ENCODE assay signal across 10 cellular contexts in the genomic region with DNA sequence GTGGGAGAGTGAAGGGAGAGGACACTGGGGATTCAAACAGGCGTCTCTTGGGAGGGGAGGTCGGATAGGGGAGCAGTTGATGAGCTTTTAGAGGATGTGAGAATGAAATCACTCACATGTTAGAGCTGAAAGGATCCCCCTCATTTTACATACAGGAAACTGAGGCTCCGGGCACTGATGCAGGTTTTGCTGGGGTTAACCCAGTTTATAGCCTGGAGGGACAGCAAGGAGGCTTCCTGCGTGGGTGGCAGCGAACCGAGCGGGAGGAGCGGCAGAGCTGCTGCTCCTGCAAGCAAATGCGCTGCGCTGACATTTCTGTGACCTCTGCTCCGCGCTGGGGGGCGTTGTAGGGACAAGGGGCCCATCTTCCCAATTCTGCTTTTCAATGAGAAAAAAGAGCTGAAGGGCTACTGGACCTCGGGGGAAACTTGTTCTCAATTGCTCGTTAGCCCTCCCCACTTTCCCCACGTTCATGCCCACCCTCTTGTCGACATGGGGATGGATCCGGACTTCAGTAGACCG. TPM values are rescaled to one million over a fixed set of nuclear protein-coding genes. Genes with fewer than 3 reads are reported as not detected.
DNase-seq lines count a peak whose midpoint lies in the region; ATAC-seq and TF ChIP-seq lines count a peak whose summit lies in the region.
"Had no signal": no experiment of that assay in that cellular context is flagged by ENCODE, and none has a peak within 500 bp of the region (broad histone marks: within the 10 kb centered on the region; RNA-seq: fewer than 3 reads in every experiment).

No MANE protein-coding gene starts in this region.

- no peaks in the 10 kb centered on the region for H3K36me3 Mint-ChIP-seq in T-cell

- H2AK5ac ChIP-seq in mesendoderm (ENCODE audit: low read length): no peak overlapping the region

- H3K9me3 ChIP-seq in HEK293 (ENCODE audit: control insufficient read depth, insufficient read depth, low read depth, low read length): no peaks in the 10 kb centered on the region
- no peaks in the 10 kb centered on the region for H3K9me3 ChIP-seq in upper lobe of right lung
- no peaks in the 10 kb centered on the region for H3K9me3 ChIP-seq in left lung

- no peak overlapping the region for H2BK5ac ChIP-seq in mesendoderm (ENCODE audit: low read length)

- POLR2A ChIA-PET in HEK293 (lab: Yijun Ruan, JAX) (no interaction called here), T-cell (lab: Charles Lee) (interaction anchor here in 1 of 2 donors (0.5 kb wide), 1 partner anchor 314 kb away, joined by 4 read pairs; no protein-coding TSS in a partner anchor)

- H3K4me3 ChIP-seq in HEK293 (ENCODE audit: low read depth, low read length): peak overlapping the region; percentile 49; the same call in 1 of the 2 replicates
- H3K4me3 ChIP-seq in mesendoderm (ENCODE audit: low read length): no peak overlapping the region
- H3K4me3 ChIP-seq in upper lobe of right lung: no peak overlapping the region
- H3K4me3 ChIP-seq in left lung: no peak overlapping the region

- no peak overlapping the region for H4K5ac ChIP-seq in mesendoderm (ENCODE audit: low read length)

- H3K27ac Mint-ChIP-seq in T-cell: peak overlapping the region in 1 of 2 donors; percentile 10

- H3K9ac ChIP-seq in mesendoderm (ENCODE audit: low read length): no peak overlapping the region

- H3K9me3 Mint-ChIP-seq in T-cell: peaks cover 0 to 6% (median 0%) of the 10 kb centered on the region in 3 donors

- WGBS in mesendoderm (ENCODE audit: extremely low coverage, insufficient coverage, low lambda C conversion rate): no CpG with 5 or more reads among the region's 19 CpGs

- H3K79me2 ChIP-seq in mesendoderm (ENCODE audit: control insufficient read depth, insufficient read depth, low read length): no peaks in the 10 kb centered on the region

- no peak overlapping the region for H2BK15ac ChIP-seq in mesendoderm (replicated peaks; ENCODE audit: low read depth)

- H4K8ac ChIP-seq in mesendoderm (ENCODE audit: low read depth, low read length): no peak overlapping the region

- H3K18ac ChIP-seq in mesendoderm (ENCODE audit: low read length): no peak overlapping the region

- TF ChIP-seq CTCF in HEK293 (tag by site-specific recombination; IDR thresholded peaks at IDR 0.05) (no peak), upper lobe of right lung (IDR thresholded peaks at IDR 0.05) (no peak), left lung (IDR thresholded peaks at IDR 0.05) (no peak)

- peaks cover 90% of the 10 kb centered on the region in 2 donors for H3K27me3 Mint-ChIP-seq in T-cell

- DNase-seq in NCI-H2227 (lab: John Stamatoyannopoulos, UW; ENCODE audit: unreplicated experiment) (peak; percentile 15), NCI-H2227 treated with DMSO at 0.1 percent for 48 hours (lab: John Stamatoyannopoulos, UW) (no peak), T-cell (no peak), mesendoderm (peak; percentile 49), upper lobe of right lung (no peak), DMS153 (lab: John Stamatoyannopoulos, UW) (no peak), left lung (no peak)

- intact Hi-C loops in upper lobe of right lung (cut with DNase I) (no loop called here), left lung (cut with DNase I) (no loop called here)

- CTCF ChIA-PET in HEK293 (lab: Yijun Ruan, JAX): interaction anchor here (0.6 to 1.2 kb wide), 4 partner anchors 16 to 872 kb away, joined by 4 to 5 read pairs (median 4); no protein-coding TSS in a partner anchor
- CTCF ChIA-PET in T-cell (lab: Charles Lee): interaction anchor here (0.5 to 1.3 kb wide), 4 partner anchors 13 to 238 kb away, joined by 3 to 4 read pairs (median 3); no protein-coding TSS in a partner anchor

- H3K4me2 ChIP-seq in mesendoderm (ENCODE audit: low read length): peak overlapping the region; percentile 18

- peak overlapping the region; percentile 60 for H3K23ac ChIP-seq in mesendoderm (ENCODE audit: low read length)

- H3K27ac ChIP-seq in HEK293 (ENCODE audit: extremely low read depth, low read depth, low read length) (no peak overlapping the region), mesendoderm (ENCODE audit: low read depth, low read length) (no peak overlapping the region), upper lobe of right lung (no peak overlapping the region), left lung (no peak overlapping the region)

- no peak overlapping the region for H2BK120ac ChIP-seq in mesendoderm (ENCODE audit: low read depth, low read length)

- ATAC-seq in T-cell (replicated peaks in 1 of 4) (no peak), upper lobe of right lung (no peak), left lung (no peak)

- peak overlapping the region; percentile 50 to 84 (median 67) for H3K4me3 Mint-ChIP-seq in T-cell

- no peaks in the 10 kb centered on the region for H3K36me3 ChIP-seq in HEK293 (ENCODE audit: control insufficient read depth in 2 of 2, insufficient read depth in 1 of 2, low read length in 2 of 2)
- no peaks in the 10 kb centered on the region for H3K36me3 ChIP-seq in mesendoderm (ENCODE audit: control insufficient read depth, insufficient read depth, low read length)
- H3K36me3 ChIP-seq in upper lobe of right lung: no peaks in the 10 kb centered on the region
- no peaks in the 10 kb centered on the region for H3K36me3 ChIP-seq in left lung

- H3K27me3 ChIP-seq in mesendoderm (ENCODE audit: insufficient read depth, low read length, poor library complexity) (peaks cover 79% of the 10 kb centered on the region), upper lobe of right lung (peaks cover 98% of the 10 kb centered on the region), left lung (peaks cover 100% of the 10 kb centered on the region in 2 donors)

- H3K79me1 ChIP-seq in mesendoderm (ENCODE audit: low read length): no peaks in the 10 kb centered on the region

- H3K4ac ChIP-seq in mesendoderm (ENCODE audit: low read depth, low read length): no peak overlapping the region

- H3K4me1 ChIP-seq in HEK293 (ENCODE audit: control insufficient read depth, insufficient read depth, low read length): no peaks in the 10 kb centered on the region
- peaks cover 5% of the 10 kb centered on the region for H3K4me1 ChIP-seq in mesendoderm (ENCODE audit: control insufficient read depth, low read depth, low read length)
- peaks cover 25% of the 10 kb centered on the region for H3K4me1 ChIP-seq in upper lobe of right lung
- peaks cover 21 to 39% of the 10 kb centered on the region in 2 donors for H3K4me1 ChIP-seq in left lung

- H3K4me1 Mint-ChIP-seq in T-cell: peaks cover 52 to 72% (median 61%) of the 10 kb centered on the region in 3 donors

- no peak overlapping the region for H3K56ac ChIP-seq in mesendoderm (ENCODE audit: low read length)

TF ChIP-seq in HEK293, 187 proteins besides CTCF, POLR2A, EP300 and RAD21:
- TF ChIP-seq ZNF140 (tag by site-specific recombination; IDR thresholded peaks at IDR 0.05): no peak
- TF ChIP-seq ZSCAN16 (tag by site-specific recombination; IDR thresholded peaks at IDR 0.05): no peak
- no peak for TF ChIP-seq ZNF670 (tag by site-specific recombination; IDR thresholded peaks at IDR 0.05; ENCODE audit: low read depth)
- TF ChIP-seq, protein P1, sequence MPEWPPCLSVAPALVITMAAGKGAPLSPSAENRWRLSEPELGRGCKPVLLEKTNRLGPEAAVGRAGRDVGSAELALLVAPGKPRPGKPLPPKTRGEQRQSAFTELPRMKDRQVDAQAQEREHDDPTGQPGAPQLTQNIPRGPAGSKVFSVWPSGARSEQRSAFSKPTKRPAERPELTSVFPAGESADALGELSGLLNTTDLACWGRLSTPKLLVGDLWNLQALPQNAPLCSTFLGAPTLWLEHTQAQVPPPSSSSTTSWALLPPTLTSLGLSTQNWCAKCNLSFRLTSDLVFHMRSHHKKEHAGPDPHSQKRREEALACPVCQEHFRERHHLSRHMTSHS (tag by site-specific recombination; IDR thresholded peaks at IDR 0.05): no peak
- TF ChIP-seq ZNF221 (tag by site-specific recombination; IDR thresholded peaks at IDR 0.05; ENCODE audit: borderline replicate concordance): no peak
- TF ChIP-seq ZNF311 (tag by site-specific recombination; IDR thresholded peaks at IDR 0.05; ENCODE audit: borderline replicate concordance): no peak
- TF ChIP-seq, protein P2, sequence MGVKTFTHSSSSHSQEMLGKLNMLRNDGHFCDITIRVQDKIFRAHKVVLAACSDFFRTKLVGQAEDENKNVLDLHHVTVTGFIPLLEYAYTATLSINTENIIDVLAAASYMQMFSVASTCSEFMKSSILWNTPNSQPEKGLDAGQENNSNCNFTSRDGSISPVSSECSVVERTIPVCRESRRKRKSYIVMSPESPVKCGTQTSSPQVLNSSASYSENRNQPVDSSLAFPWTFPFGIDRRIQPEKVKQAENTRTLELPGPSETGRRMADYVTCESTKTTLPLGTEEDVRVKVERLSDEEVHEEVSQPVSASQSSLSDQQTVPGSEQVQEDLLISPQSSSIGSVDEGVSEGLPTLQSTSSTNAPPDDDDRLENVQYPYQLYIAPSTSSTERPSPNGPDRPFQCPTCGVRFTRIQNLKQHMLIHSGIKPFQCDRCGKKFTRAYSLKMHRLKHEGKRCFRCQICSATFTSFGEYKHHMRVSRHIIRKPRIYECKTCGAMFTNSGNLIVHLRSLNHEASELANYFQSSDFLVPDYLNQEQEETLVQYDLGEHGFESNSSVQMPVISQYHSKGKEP (tag by site-specific recombination; IDR thresholded peaks at IDR 0.05): 0 out of 2 replicates have a peak, but pooled peaks have one; percentile 22

RNA-seq across cellular contexts. Expression of a gene that starts 1.1 kb away (rescaled TPM):
- total RNA-seq in T-cell (not detected), upper lobe of right lung (not detected), left lung (not detected)
- polyA plus RNA-seq in mesendoderm (2013, experiment 1 of 2): not detected
- 0.03 TPM for polyA plus RNA-seq in mesendoderm (2013, experiment 2 of 2)
- total RNA-seq: pulmonary artery endothelial cell had no signal
- polyA plus RNA-seq: BJ had no signal

Comparison
In these comparisons a context has a peak if more than half of its experiments do, and no peak if none do; other contexts are left out.
1. DNase-seq: peak in NCI-H2227 (single experiment) and mesendoderm (single experiment); none in NCI-H2227 treated with DMSO at 0.1 percent for 48 hours (single experiment), T-cell (0 of 34), upper lobe of right lung (single experiment), DMS153 (single experiment) and left lung (0 of 2).